In genomic region chr10:124288928-124289921, GRCh38 we compare ENCODE assay signal across 22 cellular contexts.
DNase-seq lines count a peak whose midpoint lies in the region; ATAC-seq and TF ChIP-seq lines count a peak whose summit lies in the region.
"Had no signal": no experiment of that assay in that cellular context is flagged by ENCODE, and none has a peak within 500 bp of the region (broad histone marks: within the 10 kb centered on the region; RNA-seq: fewer than 3 reads in every experiment).

No MANE protein-coding gene starts in this region.

- H2AFZ ChIP-seq in MM.1S (ENCODE audit: low read length) (peak overlapping the region; percentile 55), smooth muscle cell (ENCODE audit: low read depth) (no peak overlapping the region)
- H2AFZ ChIP-seq: neural progenitor cell had no signal

- DNase-seq in MM.1S (no peak), colonic mucosa (no peak), omental fat pad (ENCODE audit: low spot score) (peak; percentile 19), retina (no peak), smooth muscle cell (lab: John Stamatoyannopoulos, UW; ENCODE audit: unreplicated experiment) (no peak)
- DNase-seq: activated CD4-positive, alpha-beta T cell treated with anti-CD3 and anti-CD28 coated beads for 48 hours; activated naive CD4-positive, alpha-beta T cell treated with anti-CD3 and anti-CD28 coated beads for 36 hours; activated T-cell treated with anti-CD3 and anti-CD28 coated beads, Interleukin-2, amount 50 U/mL, for 48 hours; brain microvascular endothelial cell; Calu3; effector memory CD4-positive, alpha-beta T cell; Karpas-422; NCI-H146; NCI-H2107; stimulated activated naive CD8-positive, alpha-beta T cell treated with anti-CD3 and anti-CD28 coated beads, Interleukin-15, amount 100 ng/mL, for 72 hours had no signal

- 95% methylated on average over 21 of the region's 21 CpGs for WGBS in smooth muscle cell (ENCODE audit: low lambda C conversion rate)

- H3K36me3 ChIP-seq in BLaER1 (no peaks in the 10 kb centered on the region), MM.1S (replicated peaks; ENCODE audit: insufficient read depth, low read length) (no peaks in the 10 kb centered on the region), colonic mucosa (no peaks in the 10 kb centered on the region), smooth muscle cell (ENCODE audit: low read depth) (no peaks in the 10 kb centered on the region)
- H3K36me3 ChIP-seq: adrenal gland, brain microvascular endothelial cell, neural progenitor cell, prostate gland, tibial artery had no signal

- TF ChIP-seq CTCF in MM.1S (IDR thresholded peaks at IDR 0.05; ENCODE audit: low read length), result no peak
- TF ChIP-seq CTCF in colonic mucosa (IDR thresholded peaks at IDR 0.05), result no peak
- TF ChIP-seq CTCF in omental fat pad (IDR thresholded peaks at IDR 0.05), result no peak
- TF ChIP-seq CTCF in smooth muscle cell (IDR thresholded peaks at IDR 0.05; ENCODE audit: borderline replicate concordance, insufficient read depth, poor library complexity, severe bottlenecking), result no peak

- intact Hi-C loops in colonic mucosa (cut with DNase I), result no loop called here

- H3K4me2 ChIP-seq in BLaER1, result peak overlapping the region; percentile 70
- peak overlapping the region; percentile 70 for H3K4me2 ChIP-seq in MM.1S (ENCODE audit: low read depth, low read length)
- H3K4me2 ChIP-seq in smooth muscle cell, result no peak overlapping the region
- H3K4me2 ChIP-seq: neural progenitor cell had no signal

- ATAC-seq in omental fat pad (ENCODE audit: low FRiP score) (no peak), GM21367 (IDR thresholded peaks at IDR 0.05; ENCODE audit: unreplicated experiment) (no peak), GM19351 (IDR thresholded peaks at IDR 0.05; ENCODE audit: unreplicated experiment) (no peak)

- H3K27me3 ChIP-seq in BLaER1 (no peaks in the 10 kb centered on the region), MM.1S (replicated peaks; ENCODE audit: insufficient read depth, low read length) (no peaks in the 10 kb centered on the region), colonic mucosa (no peaks in the 10 kb centered on the region), smooth muscle cell (ENCODE audit: low read depth) (no peaks in the 10 kb centered on the region)
- H3K27me3 ChIP-seq: adrenal gland, brain microvascular endothelial cell, neural progenitor cell, tibial artery had no signal

- H3K9me3 ChIP-seq in BLaER1, result no peaks in the 10 kb centered on the region
- no peaks in the 10 kb centered on the region for H3K9me3 ChIP-seq in MM.1S (replicated peaks; ENCODE audit: insufficient read depth, low read length)
- no peaks in the 10 kb centered on the region for H3K9me3 ChIP-seq in colonic mucosa
- H3K9me3 ChIP-seq in smooth muscle cell (replicated peaks; ENCODE audit: low read depth), result no peaks in the 10 kb centered on the region
- H3K9me3 ChIP-seq: adrenal gland, prostate gland, tibial artery had no signal

- H3K4me1 ChIP-seq in BLaER1 (peaks cover 87% of the 10 kb centered on the region), MM.1S (ENCODE audit: low read length) (peaks cover 40% of the 10 kb centered on the region), colonic mucosa (no peaks in the 10 kb centered on the region), smooth muscle cell (ENCODE audit: low read depth) (no peaks in the 10 kb centered on the region)
- H3K4me1 ChIP-seq: adrenal gland, neural progenitor cell, prostate gland had no signal

- H3K4me3 ChIP-seq in BLaER1, result no peak overlapping the region
- H3K4me3 ChIP-seq in MM.1S (ENCODE audit: low read length), result peak overlapping the region; percentile 18; the same call in 1 of the 2 replicates
- no peak overlapping the region for H3K4me3 ChIP-seq in colonic mucosa
- H3K4me3 ChIP-seq in smooth muscle cell, result no peak overlapping the region
- H3K4me3 ChIP-seq: adrenal gland, neural progenitor cell, prostate gland, tibial artery had no signal

- H3K79me2 ChIP-seq in MM.1S (ENCODE audit: low read length), result no peaks in the 10 kb centered on the region
- no peaks in the 10 kb centered on the region for H3K79me2 ChIP-seq in smooth muscle cell (ENCODE audit: low read depth)

- H4K20me1 ChIP-seq in BLaER1 (no peaks in the 10 kb centered on the region), MM.1S (ENCODE audit: insufficient read depth, low read length) (no peaks in the 10 kb centered on the region), smooth muscle cell (ENCODE audit: low read depth) (no peaks in the 10 kb centered on the region)

- peak overlapping the region; percentile 76 for H3K27ac ChIP-seq in BLaER1
- peak overlapping the region; percentile 84 for H3K27ac ChIP-seq in MM.1S (ENCODE audit: low read length)
- H3K27ac ChIP-seq in colonic mucosa, result peak overlapping the region; percentile 50
- no peak overlapping the region for H3K27ac ChIP-seq in smooth muscle cell (ENCODE audit: low read depth)
- H3K27ac ChIP-seq: brain microvascular endothelial cell, neural progenitor cell, prostate gland, tibial artery had no signal

- H3F3A ChIP-seq in MM.1S (ENCODE audit: insufficient read depth, low read length) (peaks cover 28% of the 10 kb centered on the region), smooth muscle cell (ENCODE audit: low read depth) (no peaks in the 10 kb centered on the region)

- H3K9ac ChIP-seq in BLaER1 (peak overlapping the region; percentile 13; the same call in 1 of the 2 replicates), MM.1S (ENCODE audit: low read length) (peak overlapping the region; percentile 45; the same call in 1 of the 2 replicates), colonic mucosa (ENCODE audit: low read depth in 2 of 2, low read length in 2 of 2) (no peak overlapping the region), smooth muscle cell (ENCODE audit: low read depth) (no peak overlapping the region)
- H3K9ac ChIP-seq: neural progenitor cell had no signal

- no peaks in the 10 kb centered on the region for H3K9me2 ChIP-seq in MM.1S (replicated peaks; ENCODE audit: insufficient read depth, low read length)

Comparison
In these comparisons a context has a peak if more than half of its experiments do, and no peak if none do; other contexts are left out.
1. H3K9ac ChIP-seq: peak in BLaER1 (single experiment) and MM.1S (single experiment); none in colonic mucosa (0 of 2) and smooth muscle cell (single experiment).